1 cellular context compared by ENCODE assay signal in genomic region chr20:35295674-35296073, GRCh38.
TF ChIP-seq lines count a peak whose summit lies in the region.

No MANE protein-coding gene starts in this region.

TF ChIP-seq in H1, 55 proteins besides CTCF, POLR2A, EP300 and RAD21:
- TF ChIP-seq ASH2L (IDR thresholded peaks at IDR 0.05; ENCODE audit: low read length), result no peak
- TF ChIP-seq TEAD4 (IDR thresholded peaks at IDR 0.05; ENCODE audit: low read depth, low read length), result no peak
- no peak for TF ChIP-seq NRF1 (IDR thresholded peaks at IDR 0.05; ENCODE audit: low read depth, low read length)
- no peak for TF ChIP-seq SAP30 (IDR thresholded peaks at IDR 0.05; ENCODE audit: insufficient read depth, insufficient replicate concordance, low read length)
- TF ChIP-seq POLR2AphosphoS5 (IDR thresholded peaks at IDR 0.05; ENCODE audit: low read depth, low read length), result no peak
- no peak for TF ChIP-seq TCF12 (IDR thresholded peaks at IDR 0.05; ENCODE audit: low read depth, low read length)
- TF ChIP-seq YY1 (IDR thresholded peaks at IDR 0.05; ENCODE audit: low read depth, low read length), result no peak
- TF ChIP-seq PHF8 (conservative IDR thresholded peaks at IDR 0.05; ENCODE audit: low read depth, low read length), result no peak
- TF ChIP-seq EGR1 (IDR thresholded peaks at IDR 0.05; ENCODE audit: borderline replicate concordance, low read depth, low read length), result no peak
- no peak for TF ChIP-seq CHD1 (IDR thresholded peaks at IDR 0.05; ENCODE audit: low read depth, low read length)
- TF ChIP-seq EZH2 (IDR thresholded peaks at IDR 0.05; ENCODE audit: low read depth, low read length, severe bottlenecking), result no peak
- no peak for TF ChIP-seq SUZ12 (IDR thresholded peaks at IDR 0.05; ENCODE audit: low read length)
- no peak for TF ChIP-seq TAF7 (optimal IDR thresholded peaks at IDR 0.05; ENCODE audit: borderline replicate concordance, low read depth, low read length)
